ENCODE assay signal across 8 cellular contexts in the genomic region with DNA sequence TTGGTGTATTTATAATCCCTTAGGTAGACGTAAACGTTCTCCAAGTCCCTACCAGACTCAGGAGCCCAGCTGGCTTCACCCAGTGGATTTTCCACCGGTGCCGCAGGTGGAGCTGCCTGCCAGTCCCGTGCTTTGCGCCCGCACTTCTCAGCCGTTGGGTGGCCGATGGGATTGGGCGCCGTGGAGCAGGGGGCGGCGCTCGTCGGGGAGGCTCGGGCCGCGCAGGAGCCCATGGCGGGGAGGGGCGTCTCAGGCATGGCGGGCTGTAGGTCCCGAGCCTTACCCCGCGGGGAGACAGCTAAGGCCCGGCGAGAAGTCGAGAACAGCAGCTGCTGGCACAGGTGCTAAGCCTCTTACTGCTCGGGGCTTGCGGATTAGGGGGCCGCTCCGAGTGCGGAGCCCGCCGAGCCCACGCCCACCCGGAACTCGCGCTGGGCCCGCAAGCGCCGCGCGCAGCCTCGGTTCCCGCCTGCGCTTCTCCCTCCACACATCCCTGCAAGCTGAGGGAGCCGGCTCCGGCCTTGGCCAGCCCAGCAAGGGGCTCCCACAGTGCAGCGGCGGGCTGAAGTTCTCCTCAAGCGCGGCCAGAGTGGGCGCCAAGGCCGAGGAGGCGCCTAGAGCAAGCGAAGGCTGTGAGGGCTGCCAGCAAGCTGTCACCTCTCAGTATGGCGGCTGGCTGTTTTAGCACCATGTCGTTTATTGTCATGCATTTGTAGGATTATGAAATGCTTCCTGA. TPM values are rescaled to one million over a fixed set of nuclear protein-coding genes. Genes with fewer than 3 reads are reported as not detected.
DNase-seq lines count a peak whose midpoint lies in the region; ATAC-seq and TF ChIP-seq lines count a peak whose summit lies in the region.

No MANE protein-coding gene starts in this region.

- peaks cover 27% of the 10 kb centered on the region for H3K4me1 Mint-ChIP-seq in activated B cell treated with CpG ODN at 0.5 μM for 24 hours

- H3K4me3 ChIP-seq in cardiac fibroblast (replicated peaks in 1 of 2; ENCODE audit: low read depth in 2 of 2, low read length in 2 of 2) = peak overlapping the region; percentile 61 to 64

- DNase-seq in Caki2 (ENCODE audit: low read depth) (peak; percentile 93), NCI-H2029 (lab: John Stamatoyannopoulos, UW) (peak; percentile 61), activated B cell treated with CpG ODN at 0.5 μM for 24 hours (peak; percentile 77), cardiac fibroblast (ENCODE audit: low read depth in 2 of 2) (peak; percentile 45 to 46), kidney glomerular epithelial cell (lab: John Stamatoyannopoulos, UW) (peak; percentile 23)
- DNase-seq in stimulated activated CD4-positive, alpha-beta T cell treated with anti-CD3 and anti-CD28 coated beads, Interleukin-1b, Interleukin-23, amount 100 ng/mL, for 24 hours (ENCODE audit: low read depth in 4 of 4, low spot score in 1 of 4) = peak; percentile 30 to 67 (median 54)

- H3K9me3 Mint-ChIP-seq in activated B cell treated with CpG ODN at 0.5 μM for 24 hours = peaks cover 19% of the 10 kb centered on the region

- peaks cover 12% of the 10 kb centered on the region for H3K36me3 Mint-ChIP-seq in activated B cell treated with CpG ODN at 0.5 μM for 24 hours (ENCODE audit: low read depth)

- peak overlapping the region; percentile 90 for H3K4me3 Mint-ChIP-seq in activated B cell treated with CpG ODN at 0.5 μM for 24 hours

- ATAC-seq in GM21737 (IDR thresholded peaks at IDR 0.05; ENCODE audit: unreplicated experiment) (peak; percentile 33), activated B cell treated with CpG ODN at 0.5 μM for 24 hours (ENCODE audit: low read depth) (peak; percentile 73), HG03342 (IDR thresholded peaks at IDR 0.05; ENCODE audit: unreplicated experiment) (no peak)

- peaks cover 4% of the 10 kb centered on the region for H3K27me3 Mint-ChIP-seq in activated B cell treated with CpG ODN at 0.5 μM for 24 hours

- peak overlapping the region; percentile 91 for H3K27ac Mint-ChIP-seq in activated B cell treated with CpG ODN at 0.5 μM for 24 hours

- in situ Hi-C loops in Caki2 (cut with HindIII; ENCODE audit: low pct_unique_long_range_greater_than_20kb, low sequenced_read_pairs) = no loop called here

- POLR2A ChIA-PET in activated B cell treated with CpG ODN at 0.5 μM for 24 hours (lab: Charles Lee) = interaction anchor here (0.7 to 2.5 kb wide), 20 partner anchors 9 to 1734 kb away, joined by 3 to 33 read pairs (median 6); a partner anchor contains a TSS

- CTCF ChIA-PET in activated B cell treated with CpG ODN at 0.5 μM for 24 hours (lab: Charles Lee) = interaction anchor here (0.5 to 1.7 kb wide), 5 partner anchors 27 to 1690 kb away, joined by 3 to 8 read pairs (median 5); no protein-coding TSS in a partner anchor

- TF ChIP-seq CTCF in activated B cell treated with CpG ODN at 0.5 μM for 24 hours (IDR thresholded peaks at IDR 0.05) = no peak
- TF ChIP-seq CTCF in cardiac fibroblast (IDR thresholded peaks at IDR 0.05; ENCODE audit: low read depth, low read length) = no peak

- intact Hi-C loops in activated B cell treated with CpG ODN at 0.5 μM for 24 hours (cut with micrococcal nuclease) = loop anchor here (1.0 to 10.0 kb wide), 9 partner anchors 15 to 1734 kb away; a partner anchor contains a TSS

RNA-seq across cellular contexts. Expression of a gene that starts 57.3 kb away (rescaled TPM):
- total RNA-seq in Caki2 (2014; rRNA removed; shearing (Covaris generic); ENCODE audit: low replicate concordance) = 144 and 159 TPM in 2 replicates
- 59.5 and 64.8 TPM in 2 replicates for total RNA-seq in activated B cell treated with CpG ODN at 0.5 μM for 24 hours

Comparison
In these comparisons a context has a peak if more than half of its experiments do, and no peak if none do; other contexts are left out.
1. DNase-seq: peak in every context shown above with its lines; median percentile 93 in Caki2; 77 in activated B cell treated with CpG ODN at 0.5 μM for 24 hours; 61 in NCI-H2029; 54 in stimulated activated CD4-positive, alpha-beta T cell treated with anti-CD3 and anti-CD28 coated beads, Interleukin-1b, Interleukin-23, amount 100 ng/mL, for 24 hours; 46 in cardiac fibroblast; 23 in kidney glomerular epithelial cell.